ENCODE assay signal across 11 cellular contexts in genomic region chr17:77279448-77280303, GRCh38.
DNase-seq lines count a peak whose midpoint lies in the region; ATAC-seq and TF ChIP-seq lines count a peak whose summit lies in the region.
"Had no signal": no experiment of that assay in that cellular context is flagged by ENCODE, and none has a peak within 500 bp of the region (broad histone marks: within the 10 kb centered on the region; RNA-seq: fewer than 3 reads in every experiment).

No MANE protein-coding gene starts in this region.

- H3K27ac Mint-ChIP-seq in activated naive CD4-positive, alpha-beta T cell treated with anti-CD3 and anti-CD28 coated beads, Interleukin-2, amount 50 U/mL, for 24 hours = peak overlapping the region; percentile 87
- H3K27ac Mint-ChIP-seq in activated naive CD4-positive, alpha-beta T cell treated with anti-CD3 and anti-CD28 coated beads, Interleukin-2, amount 50 U/mL, for 72 hours = no peak overlapping the region
- peak overlapping the region; percentile 73 for H3K27ac Mint-ChIP-seq in activated T-helper 1 cell treated with anti-CD3 and anti-CD28 coated beads, Interleukin-12 subunit alpha, Interleukin-12 subunit beta, Interleukin-2, Interleukin-4 antibody, amounts not matched to agents 30 ng/mL and 10 ng/mL and 1 ng/mL, durations not matched to agents 14 hours and 24 hours and 36 hours
- peak overlapping the region; percentile 78 for H3K27ac Mint-ChIP-seq in type B pancreatic cell
- no peak overlapping the region for H3K27ac Mint-ChIP-seq in activated CD8-positive, alpha-beta memory T cell treated with anti-CD3 and anti-CD28 coated beads, Interleukin-2, amount 10 ng/mL, durations not matched to agents 7 days and 5 days

- H3K4me1 Mint-ChIP-seq in activated naive CD4-positive, alpha-beta T cell treated with anti-CD3 and anti-CD28 coated beads, Interleukin-2, amount 50 U/mL, for 24 hours = peaks cover 15% of the 10 kb centered on the region
- peaks cover 19% of the 10 kb centered on the region for H3K4me1 Mint-ChIP-seq in activated T-helper 1 cell treated with anti-CD3 and anti-CD28 coated beads, Interleukin-12 subunit alpha, Interleukin-12 subunit beta, Interleukin-2, Interleukin-4 antibody, amounts not matched to agents 30 ng/mL and 10 ng/mL and 1 ng/mL, durations not matched to agents 14 hours and 24 hours and 36 hours (ENCODE audit: low read depth)
- H3K4me1 Mint-ChIP-seq in type B pancreatic cell (ENCODE audit: unreplicated experiment) = peaks cover 31% of the 10 kb centered on the region
- H3K4me1 Mint-ChIP-seq in activated CD8-positive, alpha-beta memory T cell treated with anti-CD3 and anti-CD28 coated beads, Interleukin-2, amount 10 ng/mL, durations not matched to agents 7 days and 5 days = peaks cover 12% of the 10 kb centered on the region

- no peak for TF ChIP-seq CTCF in type B pancreatic cell (conservative IDR thresholded peaks at IDR 0.05)

- H3K4me1 ChIP-seq in iPS-20b (ENCODE audit: insufficient read depth, low read length) = peaks cover 15% of the 10 kb centered on the region; the same call in 1 of the 2 replicates

- H3K27me3 Mint-ChIP-seq in activated naive CD4-positive, alpha-beta T cell treated with anti-CD3 and anti-CD28 coated beads, Interleukin-2, amount 50 U/mL, for 24 hours = no peaks in the 10 kb centered on the region
- peaks cover 32% of the 10 kb centered on the region for H3K27me3 Mint-ChIP-seq in activated T-helper 1 cell treated with anti-CD3 and anti-CD28 coated beads, Interleukin-12 subunit alpha, Interleukin-12 subunit beta, Interleukin-2, Interleukin-4 antibody, amounts not matched to agents 30 ng/mL and 10 ng/mL and 1 ng/mL, durations not matched to agents 14 hours and 24 hours and 36 hours (ENCODE audit: insufficient read depth)
- peaks cover 42% of the 10 kb centered on the region for H3K27me3 Mint-ChIP-seq in type B pancreatic cell
- peaks cover 48% of the 10 kb centered on the region for H3K27me3 Mint-ChIP-seq in activated CD8-positive, alpha-beta memory T cell treated with anti-CD3 and anti-CD28 coated beads, Interleukin-2, amount 10 ng/mL, durations not matched to agents 7 days and 5 days

- no peak for DNase-seq in activated naive CD4-positive, alpha-beta T cell treated with anti-CD3 and anti-CD28 coated beads, Interleukin-2, amount 50 U/mL, for 72 hours (ENCODE audit: low spot score in 2 of 2)
- DNase-seq in activated T-helper 1 cell treated with anti-CD3 and anti-CD28 coated beads, Interleukin-12 subunit alpha, Interleukin-12 subunit beta, Interleukin-2, Interleukin-4 antibody, amounts not matched to agents 30 ng/mL and 10 ng/mL and 1 ng/mL, durations not matched to agents 14 hours and 24 hours and 36 hours (ENCODE audit: low spot score) = no peak
- no peak for DNase-seq in type B pancreatic cell (ENCODE audit: extremely low spot score, unreplicated experiment)
- no peak for DNase-seq in activated CD8-positive, alpha-beta memory T cell treated with anti-CD3 and anti-CD28 coated beads, Interleukin-2, amount 10 ng/mL, durations not matched to agents 7 days and 5 days
- no peak for DNase-seq in SHP77 (lab: John Stamatoyannopoulos, UW)
- DNase-seq in NCI-H1436 (lab: John Stamatoyannopoulos, UW) = no peak
- DNase-seq: activated naive CD4-positive, alpha-beta T cell treated with anti-CD3 and anti-CD28 coated beads, Interleukin-2, amount 10 ng/mL, durations not matched to agents 7 days and 5 days had no signal

- no peak overlapping the region for H3K27ac ChIP-seq in iPS-20b (ENCODE audit: low read length)
- H3K27ac ChIP-seq: HL-60, left lung had no signal

- H3K9me3 Mint-ChIP-seq in activated naive CD4-positive, alpha-beta T cell treated with anti-CD3 and anti-CD28 coated beads, Interleukin-2, amount 50 U/mL, for 24 hours = no peaks in the 10 kb centered on the region
- no peaks in the 10 kb centered on the region for H3K9me3 Mint-ChIP-seq in activated naive CD4-positive, alpha-beta T cell treated with anti-CD3 and anti-CD28 coated beads, Interleukin-2, amount 50 U/mL, for 72 hours
- H3K9me3 Mint-ChIP-seq in activated T-helper 1 cell treated with anti-CD3 and anti-CD28 coated beads, Interleukin-12 subunit alpha, Interleukin-12 subunit beta, Interleukin-2, Interleukin-4 antibody, amounts not matched to agents 30 ng/mL and 10 ng/mL and 1 ng/mL, durations not matched to agents 14 hours and 24 hours and 36 hours = no peaks in the 10 kb centered on the region
- H3K9me3 Mint-ChIP-seq in type B pancreatic cell = no peaks in the 10 kb centered on the region
- no peaks in the 10 kb centered on the region for H3K9me3 Mint-ChIP-seq in activated CD8-positive, alpha-beta memory T cell treated with anti-CD3 and anti-CD28 coated beads, Interleukin-2, amount 10 ng/mL, durations not matched to agents 7 days and 5 days (ENCODE audit: low read depth)
- H3K9me3 Mint-ChIP-seq: activated naive CD4-positive, alpha-beta T cell treated with anti-CD3 and anti-CD28 coated beads, Interleukin-2, amount 10 ng/mL, durations not matched to agents 7 days and 5 days had no signal

- peaks cover 31% of the 10 kb centered on the region for H3K27me3 ChIP-seq in iPS-20b (ENCODE audit: insufficient read depth, low read length)

- H3K4me3 ChIP-seq in iPS-20b (ENCODE audit: low read length) = peak overlapping the region; percentile 70; the same call in 1 of the 2 replicates

- H3K36me3 Mint-ChIP-seq in activated naive CD4-positive, alpha-beta T cell treated with anti-CD3 and anti-CD28 coated beads, Interleukin-2, amount 50 U/mL, for 24 hours = no peaks in the 10 kb centered on the region
- no peaks in the 10 kb centered on the region for H3K36me3 Mint-ChIP-seq in activated naive CD4-positive, alpha-beta T cell treated with anti-CD3 and anti-CD28 coated beads, Interleukin-2, amount 50 U/mL, for 72 hours
- no peaks in the 10 kb centered on the region for H3K36me3 Mint-ChIP-seq in activated T-helper 1 cell treated with anti-CD3 and anti-CD28 coated beads, Interleukin-12 subunit alpha, Interleukin-12 subunit beta, Interleukin-2, Interleukin-4 antibody, amounts not matched to agents 30 ng/mL and 10 ng/mL and 1 ng/mL, durations not matched to agents 14 hours and 24 hours and 36 hours (ENCODE audit: low read depth)
- H3K36me3 Mint-ChIP-seq in type B pancreatic cell = no peaks in the 10 kb centered on the region
- H3K36me3 Mint-ChIP-seq in activated CD8-positive, alpha-beta memory T cell treated with anti-CD3 and anti-CD28 coated beads, Interleukin-2, amount 10 ng/mL, durations not matched to agents 7 days and 5 days = no peaks in the 10 kb centered on the region
- H3K36me3 Mint-ChIP-seq: activated naive CD4-positive, alpha-beta T cell treated with anti-CD3 and anti-CD28 coated beads, Interleukin-2, amount 10 ng/mL, durations not matched to agents 7 days and 5 days had no signal

- ATAC-seq in activated naive CD4-positive, alpha-beta T cell treated with anti-CD3 and anti-CD28 coated beads, Interleukin-2, amount 50 U/mL, for 72 hours = no peak
- ATAC-seq in activated CD8-positive, alpha-beta memory T cell treated with anti-CD3 and anti-CD28 coated beads, Interleukin-2, amount 10 ng/mL, durations not matched to agents 7 days and 5 days = no peak
- ATAC-seq: left lung had no signal

- CTCF ChIA-PET in activated CD8-positive, alpha-beta memory T cell treated with anti-CD3 and anti-CD28 coated beads, Interleukin-2, amount 10 ng/mL, durations not matched to agents 7 days and 5 days (lab: Charles Lee) = interaction anchor here (1.2 kb wide), 1 partner anchor 150 kb away, joined by 3 read pairs; no protein-coding TSS in a partner anchor

- peak overlapping the region; percentile 83 for H3K4me3 Mint-ChIP-seq in activated naive CD4-positive, alpha-beta T cell treated with anti-CD3 and anti-CD28 coated beads, Interleukin-2, amount 50 U/mL, for 24 hours
- peak overlapping the region; percentile 79 for H3K4me3 Mint-ChIP-seq in activated T-helper 1 cell treated with anti-CD3 and anti-CD28 coated beads, Interleukin-12 subunit alpha, Interleukin-12 subunit beta, Interleukin-2, Interleukin-4 antibody, amounts not matched to agents 30 ng/mL and 10 ng/mL and 1 ng/mL, durations not matched to agents 14 hours and 24 hours and 36 hours
- peak overlapping the region; percentile 90 for H3K4me3 Mint-ChIP-seq in type B pancreatic cell
- no peak overlapping the region for H3K4me3 Mint-ChIP-seq in activated CD8-positive, alpha-beta memory T cell treated with anti-CD3 and anti-CD28 coated beads, Interleukin-2, amount 10 ng/mL, durations not matched to agents 7 days and 5 days

- H3K9me3 ChIP-seq in iPS-20b (ENCODE audit: insufficient read depth, low read depth, low read length) = no peaks in the 10 kb centered on the region
- H3K9me3 ChIP-seq: left lung had no signal

- no peaks in the 10 kb centered on the region for H3K36me3 ChIP-seq in iPS-20b (ENCODE audit: insufficient read depth, low read depth, low read length)
- H3K36me3 ChIP-seq: left lung had no signal

- H3K9ac ChIP-seq in iPS-20b (ENCODE audit: low read depth, low read length) = no peak overlapping the region

- intact Hi-C loops in activated T-helper 1 cell treated with anti-CD3 and anti-CD28 coated beads, Interleukin-12 subunit alpha, Interleukin-12 subunit beta, Interleukin-2, Interleukin-4 antibody, amounts not matched to agents 30 ng/mL and 10 ng/mL and 1 ng/mL, durations not matched to agents 14 hours and 24 hours and 36 hours (cut with micrococcal nuclease) = no loop called here

Comparison
In these comparisons a context has a peak if more than half of its experiments do, and no peak if none do; other contexts are left out.
1. H3K27ac Mint-ChIP-seq: peak in activated naive CD4-positive, alpha-beta T cell treated with anti-CD3 and anti-CD28 coated beads, Interleukin-2, amount 50 U/mL, for 24 hours (single experiment), activated T-helper 1 cell treated with anti-CD3 and anti-CD28 coated beads, Interleukin-12 subunit alpha, Interleukin-12 subunit beta, Interleukin-2, Interleukin-4 antibody, amounts not matched to agents 30 ng/mL and 10 ng/mL and 1 ng/mL, durations not matched to agents 14 hours and 24 hours and 36 hours (single experiment) and type B pancreatic cell (single experiment); none in activated naive CD4-positive, alpha-beta T cell treated with anti-CD3 and anti-CD28 coated beads, Interleukin-2, amount 50 U/mL, for 72 hours (0 of 2) and activated CD8-positive, alpha-beta memory T cell treated with anti-CD3 and anti-CD28 coated beads, Interleukin-2, amount 10 ng/mL, durations not matched to agents 7 days and 5 days (single experiment).